2 cellular contexts compared by ENCODE assay signal in genomic region chr1:235122348-235122747, GRCh38.
TF ChIP-seq lines count a peak whose summit lies in the region.

No MANE protein-coding gene starts in this region.

TF ChIP-seq in HepG2, 621 proteins besides CTCF, POLR2A, EP300 and RAD21:
- TF ChIP-seq ZNF225 (CRISPR knock-in tag; IDR thresholded peaks at IDR 0.05): no peak
- TF ChIP-seq ADNP (CRISPR knock-in tag; IDR thresholded peaks at IDR 0.05): no peak

TF ChIP-seq in SK-N-SH treated with all-trans-retinoic acid at 6 μM for 48 hours, 23 proteins besides CTCF, POLR2A, EP300 and RAD21:
- TF ChIP-seq TSHZ2 (CRISPR knock-in tag; IDR thresholded peaks at IDR 0.05): no peak
- no peak for TF ChIP-seq POU6F1 (CRISPR knock-in tag; IDR thresholded peaks at IDR 0.05; ENCODE audit: borderline replicate concordance, low read depth)
- no peak for TF ChIP-seq ZNF70 (CRISPR knock-in tag; IDR thresholded peaks at IDR 0.05)
- no peak for TF ChIP-seq ZNF565 (CRISPR knock-in tag; conservative IDR thresholded peaks at IDR 0.05; ENCODE audit: low read depth)
- no peak for TF ChIP-seq PATZ1 (CRISPR knock-in tag; IDR thresholded peaks at IDR 0.05; ENCODE audit: borderline replicate concordance)
- no peak for TF ChIP-seq BACH2 (CRISPR knock-in tag; IDR thresholded peaks at IDR 0.05; ENCODE audit: borderline replicate concordance)
